22 cellular contexts compared by ENCODE assay signal in the genomic region with DNA sequence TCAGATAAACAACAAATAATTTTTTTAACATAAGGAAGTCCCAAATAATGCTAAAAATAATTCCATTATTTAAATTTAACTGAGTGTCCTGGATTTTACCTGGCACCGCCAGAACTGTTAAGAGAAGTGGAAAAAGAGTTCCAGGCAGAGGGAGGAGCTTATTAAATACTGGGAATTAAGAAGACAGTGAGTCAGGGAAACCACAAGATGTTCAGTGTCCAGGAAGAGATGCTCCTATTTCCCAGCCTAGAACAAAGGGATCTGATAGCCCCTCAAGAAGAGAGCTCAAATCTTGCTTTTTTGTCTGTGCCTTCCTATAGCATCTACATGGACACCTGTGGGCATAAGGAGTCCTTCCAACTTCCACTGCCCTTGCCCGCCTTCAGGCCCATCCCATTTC.
DNase-seq lines count a peak whose midpoint lies in the region; ATAC-seq and TF ChIP-seq lines count a peak whose summit lies in the region.
"Had no signal": no experiment of that assay in that cellular context is flagged by ENCODE, and none has a peak within 500 bp of the region (broad histone marks: within the 10 kb centered on the region; RNA-seq: fewer than 3 reads in every experiment).

No MANE protein-coding gene starts in this region.

- in situ Hi-C loops in ACHN (cut with HindIII; ENCODE audit: low pct_ligation_motif_present, low pct_unique_long_range_greater_than_20kb, low sequenced_read_pairs), result no loop called here

- H3K27me3 Mint-ChIP-seq in progenitor cell of endocrine pancreas, result peaks cover 2% of the 10 kb centered on the region

- no peak overlapping the region for H3K4me3 ChIP-seq in tibial nerve
- H3K4me3 ChIP-seq: BLaER1 treated with 17β-estradiol and CSF1 and Interleukin-3, amounts not matched to agents 10 nM and 100 nM; HAP-1 had no signal

- no peak for TF ChIP-seq POLR2A in tibial nerve (IDR thresholded peaks at IDR 0.05)

- peaks cover 4% of the 10 kb centered on the region for H3K36me3 Mint-ChIP-seq in progenitor cell of endocrine pancreas (ENCODE audit: insufficient read depth)
- H3K36me3 Mint-ChIP-seq: CD8-positive, alpha-beta T cell had no signal

- H3K4me1 Mint-ChIP-seq in progenitor cell of endocrine pancreas (ENCODE audit: low read depth), result peaks cover 19% of the 10 kb centered on the region

- no peaks in the 10 kb centered on the region for H3K27me3 ChIP-seq in tibial nerve
- H3K27me3 ChIP-seq: BLaER1 treated with 17β-estradiol and CSF1 and Interleukin-3, amounts not matched to agents 10 nM and 100 nM had no signal

- peaks cover 0 to 2% (median 0%) of the 10 kb centered on the region in 4 donors for H3K9me3 ChIP-seq in tibial nerve
- H3K9me3 ChIP-seq: HAP-1 had no signal

- no peak overlapping the region for H3K27ac Mint-ChIP-seq in progenitor cell of endocrine pancreas
- H3K27ac Mint-ChIP-seq: CD8-positive, alpha-beta T cell had no signal

- H3K27ac ChIP-seq in tibial nerve, result no peak overlapping the region
- H3K27ac ChIP-seq: BLaER1 treated with 17β-estradiol and CSF1 and Interleukin-3, amounts not matched to agents 10 nM and 100 nM had no signal

- peaks cover 12% of the 10 kb centered on the region for H3K9me3 Mint-ChIP-seq in progenitor cell of endocrine pancreas (ENCODE audit: low read depth)
- H3K9me3 Mint-ChIP-seq: CD8-positive, alpha-beta T cell had no signal

- no peaks in the 10 kb centered on the region for H3K36me3 ChIP-seq in tibial nerve
- H3K36me3 ChIP-seq: HAP-1 had no signal

- H3K4me3 Mint-ChIP-seq in progenitor cell of endocrine pancreas (ENCODE audit: low read depth), result no peak overlapping the region
- H3K4me3 Mint-ChIP-seq: CD8-positive, alpha-beta T cell had no signal

- peak; percentile 36 for DNase-seq in AG08395 (ENCODE audit: low spot score)
- DNase-seq in HT1080 (ENCODE audit: low read depth), result peak; percentile 34
- DNase-seq in amniotic epithelial cell (ENCODE audit: low read depth), result peak; percentile 80
- peak; percentile 26 for DNase-seq in kidney glomerular epithelial cell (lab: John Stamatoyannopoulos, UW)
- DNase-seq in ACHN, result no peak
- DNase-seq in tibial nerve (ENCODE audit: low spot score in 2 of 2), result no peak
- DNase-seq in progenitor cell of endocrine pancreas (ENCODE audit: low spot score, unreplicated experiment), result no peak
- DNase-seq: 8988T; Calu3; CD8-positive, alpha-beta T cell; Kasumi-1; NCI-H1092 treated with DMSO at 0.1 percent for 48 hours; NCI-H146; NCI-H2029 treated with DMSO at 0.1 percent for 48 hours; NCI-H2171 treated with DMSO at 0.1 percent for 48 hours; NK-92 treated with Interleukin-12 subunit alpha and Interleukin-12 subunit beta, amount 100 ng/mL, for 24 hours; RPMI8226; SIG-M5 had no signal

- 97% methylated on average over 2 of the region's 2 CpGs for WGBS in tibial nerve, 2 donors

- ATAC-seq in GM19023 (IDR thresholded peaks at IDR 0.05; ENCODE audit: unreplicated experiment), result no peak
- ATAC-seq: CD8-positive, alpha-beta T cell; SK-N-SH treated with all-trans-retinoic acid at 6 μM for 48 hours had no signal

- no peak for TF ChIP-seq EP300 in tibial nerve (IDR thresholded peaks at IDR 0.05)

- TF ChIP-seq CTCF in tibial nerve (IDR thresholded peaks at IDR 0.05) (no peak), progenitor cell of endocrine pancreas (IDR thresholded peaks at IDR 0.05; ENCODE audit: unreplicated experiment) (no peak)

- peaks cover 0 to 17% (median 3%) of the 10 kb centered on the region in 4 donors for H3K4me1 ChIP-seq in tibial nerve
- H3K4me1 ChIP-seq: BLaER1 treated with 17β-estradiol and CSF1 and Interleukin-3, amounts not matched to agents 10 nM and 100 nM; HAP-1 had no signal

Comparison
In these comparisons a context has a peak if more than half of its experiments do, and no peak if none do; other contexts are left out.
1. DNase-seq: peak in AG08395 (single experiment), HT1080 (single experiment), amniotic epithelial cell (single experiment) and kidney glomerular epithelial cell (single experiment); none in ACHN (single experiment), tibial nerve (0 of 2) and progenitor cell of endocrine pancreas (single experiment).